In the genomic region with DNA sequence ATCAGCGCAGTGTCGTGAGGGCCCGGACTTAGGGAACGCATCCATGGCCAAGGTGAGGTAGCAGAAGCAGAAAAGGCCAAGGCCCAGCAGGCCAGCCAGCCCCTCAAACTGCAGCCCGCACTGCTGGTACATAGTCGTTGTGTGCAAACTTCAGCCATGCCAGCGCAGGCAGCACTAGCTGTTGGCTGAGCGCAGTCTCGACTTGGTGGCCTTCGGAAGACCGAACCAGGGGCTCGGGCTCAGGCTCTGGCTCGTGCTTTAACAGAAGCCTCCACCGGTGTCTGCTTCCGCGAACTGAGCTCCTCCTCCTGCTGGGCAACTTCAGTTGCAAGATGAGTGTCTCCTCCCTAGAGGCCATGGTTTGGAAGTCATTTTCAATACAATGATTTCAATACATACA, we compare ENCODE assay signal across 13 cellular contexts.
DNase-seq lines count a peak whose midpoint lies in the region; ATAC-seq, FAIRE-seq and TF ChIP-seq lines count a peak whose summit lies in the region.
"Had no signal": no experiment of that assay in that cellular context is flagged by ENCODE, and none has a peak within 500 bp of the region (broad histone marks: within the 10 kb centered on the region; RNA-seq: fewer than 3 reads in every experiment).

No MANE protein-coding gene starts in this region.

- 0 out of 2 replicates have a peak overlapping the region, but pooled peaks have one; percentile 63 for H2BK15ac ChIP-seq in H1 (ENCODE audit: low read length)
- H2BK15ac ChIP-seq in mesenchymal stem cell (ENCODE audit: low read depth, poor library complexity, severe bottlenecking) = no peak overlapping the region

- no peak for TF ChIP-seq EP300 in H1 (IDR thresholded peaks at IDR 0.05; ENCODE audit: borderline replicate concordance in 1 of 2, low read depth in 2 of 2, low read length in 2 of 2)

- no peaks in the 10 kb centered on the region for H3K23me2 ChIP-seq in H1 (ENCODE audit: low read depth, low read length)

- peaks cover 0 to 3% (median 0%) of the 10 kb centered on the region in 4 experiments; a peak in 1 of 7 replicates for H3K4me1 ChIP-seq in H1 (replicated peaks in 1 of 4; ENCODE audit: control insufficient read depth in 3 of 4, insufficient read depth in 4 of 4, low read length in 3 of 4)
- H3K4me1 ChIP-seq in mesenchymal stem cell (ENCODE audit: control insufficient read depth, insufficient read depth, low read depth, low read length) = no peaks in the 10 kb centered on the region
- H3K4me1 ChIP-seq in Peyer's patch = no peaks in the 10 kb centered on the region
- H3K4me1 ChIP-seq in mucosa of descending colon (ENCODE audit: low read depth) = no peaks in the 10 kb centered on the region

- CTCF ChIA-PET in H1 (lab: Charles Lee; ENCODE audit: partially characterized antibody) = interaction anchor here (1.0 to 1.3 kb wide), 2 partner anchors 364 to 487 kb away, joined by 3 read pairs; no protein-coding TSS in a partner anchor

- H4K91ac ChIP-seq in H1 (replicated peaks; ENCODE audit: insufficient read length, low read length) = no peak overlapping the region
- H4K91ac ChIP-seq in mesenchymal stem cell (ENCODE audit: low read length) = peak overlapping the region; percentile 70

- no peaks in the 10 kb centered on the region for H4K20me1 ChIP-seq in H1 (replicated peaks in 1 of 2; ENCODE audit: control insufficient read depth in 1 of 2, insufficient read depth in 2 of 2, low read length in 2 of 2)

- H3K79me1 ChIP-seq in H1 (ENCODE audit: low read depth, low read length) = no peaks in the 10 kb centered on the region
- no peaks in the 10 kb centered on the region for H3K79me1 ChIP-seq in mesenchymal stem cell (replicated peaks; ENCODE audit: low read length, poor library complexity, severe bottlenecking)

- no peak overlapping the region for H3K56ac ChIP-seq in H1 (replicated peaks; ENCODE audit: insufficient read length, low read depth, low read length)

- H2AFZ ChIP-seq in H1 (ENCODE audit: low read length) (0 out of 2 replicates have a peak overlapping the region, but pooled peaks have one; percentile 56), mesenchymal stem cell (ENCODE audit: low read depth, low read length) (no peak overlapping the region)

- H3K23ac ChIP-seq in H1 (ENCODE audit: insufficient read length) (no peak overlapping the region), mesenchymal stem cell (ENCODE audit: low read length in 2 of 2) (no peak overlapping the region)

- H3K27me3 ChIP-seq in H7 (ENCODE audit: control insufficient read depth, insufficient read depth, low read length) (no peaks in the 10 kb centered on the region), H1 (replicated peaks in 1 of 4; ENCODE audit: control insufficient read depth in 3 of 4, extremely low read depth in 1 of 4, insufficient read depth in 3 of 4, low read length in 3 of 4) (no peaks in the 10 kb centered on the region), mesenchymal stem cell (ENCODE audit: control insufficient read depth in 1 of 2, insufficient read depth in 1 of 2, low read length in 2 of 2) (no peaks in the 10 kb centered on the region), Peyer's patch (no peaks in the 10 kb centered on the region)

- peak in 1 of 2 experiments; percentile 16; a peak in 1 of 4 replicates for TF ChIP-seq RAD21 in H1 (IDR thresholded peaks at IDR 0.05 in 1 of 2, conservative IDR thresholded peaks at IDR 0.05 in 1 of 2; ENCODE audit: low read depth in 2 of 2, low read length in 2 of 2)

- H3K36me3 ChIP-seq in H7 (replicated peaks; ENCODE audit: control insufficient read depth, insufficient read depth, low read length) (no peaks in the 10 kb centered on the region), H1 (ENCODE audit: control insufficient read depth in 2 of 4, insufficient read depth in 4 of 4, low read length in 3 of 4) (no peaks in the 10 kb centered on the region), mesenchymal stem cell (ENCODE audit: control insufficient read depth in 1 of 2, insufficient read depth in 2 of 2, low read depth in 1 of 2, low read length in 2 of 2) (no peaks in the 10 kb centered on the region), Peyer's patch (no peaks in the 10 kb centered on the region), mucosa of descending colon (ENCODE audit: low read depth) (no peaks in the 10 kb centered on the region)

- no peak overlapping the region for H2BK120ac ChIP-seq in H1 (replicated peaks; ENCODE audit: low read depth, low read length)
- H2BK120ac ChIP-seq in mesenchymal stem cell (ENCODE audit: low read depth, low read length) = no peak overlapping the region

- H3K4me3 ChIP-seq in H7 (ENCODE audit: insufficient read depth, low read depth, low read length) (no peak overlapping the region), H1 (ENCODE audit: extremely low read depth in 1 of 4, insufficient read depth in 2 of 4, low read depth in 3 of 4, low read length in 4 of 4) (no peak overlapping the region), mesenchymal stem cell (ENCODE audit: insufficient read depth in 1 of 2, low read depth in 1 of 2, low read length in 2 of 2) (no peak overlapping the region), Peyer's patch (no peak overlapping the region), mucosa of descending colon (no peak overlapping the region)
- H3K4me3 ChIP-seq: K562 had no signal

- H3K14ac ChIP-seq in H1 (ENCODE audit: insufficient read length) = no peak overlapping the region
- peak overlapping the region in 1 of 2 experiments; percentile 0 for H3K14ac ChIP-seq in mesenchymal stem cell (ENCODE audit: low read length in 2 of 2)

- no peak for FAIRE-seq in H1 (lab: Jason Lieb, UNC)
- FAIRE-seq: A204.1, H54, K562 had no signal

- H2AK5ac ChIP-seq in H1 (ENCODE audit: low read depth, low read length) (no peak overlapping the region), mesenchymal stem cell (ENCODE audit: low read length, severe bottlenecking) (no peak overlapping the region)

- ATAC-seq in mucosa of descending colon = no peak
- ATAC-seq: K562 had no signal

- intact Hi-C loops in mucosa of descending colon (cut with DNase I, micrococcal nuclease) = no loop called here

- H4K8ac ChIP-seq in H1 (ENCODE audit: extremely low read depth, insufficient read depth, low read length) (no peak overlapping the region), mesenchymal stem cell (ENCODE audit: low read length) (no peak overlapping the region)

- POLR2A ChIA-PET in H1 (lab: Charles Lee; ENCODE audit: partially characterized antibody) = no interaction called here

- WGBS in H1 (ENCODE audit: extremely low coverage in 1 of 2, insufficient coverage in 1 of 2, insufficient read length in 1 of 2, insufficient replicate concordance in 2 of 2, low coverage in 1 of 2, low lambda C conversion rate in 2 of 2, missing lambda C conversion rate in 1 of 2), 2 experiments = 85% methylated on average over 16 of the region's 16 CpGs; no CpG with 5 or more reads in 1 of the 2 experiments
- WGBS in mesenchymal stem cell = 90% methylated on average over 16 of the region's 16 CpGs

- H3K9me3 ChIP-seq in H1 (ENCODE audit: insufficient read depth in 2 of 2, low read depth in 1 of 2, low read length in 1 of 2) = no peaks in the 10 kb centered on the region; a peak in 1 of 4 replicates
- no peaks in the 10 kb centered on the region for H3K9me3 ChIP-seq in mesenchymal stem cell (ENCODE audit: control insufficient read depth, low read length)
- no peaks in the 10 kb centered on the region for H3K9me3 ChIP-seq in Peyer's patch
- no peaks in the 10 kb centered on the region for H3K9me3 ChIP-seq in mucosa of descending colon

- DNase-seq in H7 (peak; percentile 5), H1 (ENCODE audit: low read depth in 1 of 2, low spot score in 2 of 2) (no peak), mesenchymal stem cell (no peak), GM03348 (ENCODE audit: low spot score) (no peak), Peyer's patch (no peak), NCI-H2029 (lab: John Stamatoyannopoulos, UW) (no peak), mucosa of descending colon (no peak)
- DNase-seq: C1 segment of cervical spinal cord; CD4-positive, alpha-beta T cell; DMS79 had no signal

- H3K9ac ChIP-seq in H1 (replicated peaks in 1 of 4; ENCODE audit: extremely low read depth in 1 of 4, low read depth in 3 of 4, low read length in 3 of 4) = no peak overlapping the region
- H3K9ac ChIP-seq in mesenchymal stem cell (ENCODE audit: low read length) = no peak overlapping the region

- no peak for TF ChIP-seq CTCF in H1 (IDR thresholded peaks at IDR 0.05; ENCODE audit: control extremely low read depth in 1 of 3, insufficient read depth in 1 of 3, low read depth in 1 of 3, low read length in 3 of 3)
- TF ChIP-seq CTCF in Peyer's patch (IDR thresholded peaks at IDR 0.05) = no peak
- TF ChIP-seq CTCF in mucosa of descending colon (IDR thresholded peaks at IDR 0.05) = no peak

- no peak overlapping the region for H3K4ac ChIP-seq in H1 (replicated peaks; ENCODE audit: insufficient read length, low read depth, low read length)
- no peak overlapping the region for H3K4ac ChIP-seq in mesenchymal stem cell (ENCODE audit: low read depth in 1 of 2, low read length in 2 of 2)

- no peak for TF ChIP-seq POLR2A in H1 (IDR thresholded peaks at IDR 0.05; ENCODE audit: control extremely low read depth in 1 of 2, low read depth in 2 of 2, low read length in 2 of 2)
- TF ChIP-seq POLR2A in Peyer's patch (IDR thresholded peaks at IDR 0.05) = no peak

- H3K4me2 ChIP-seq in H1 (ENCODE audit: insufficient read depth in 1 of 2, low read depth in 2 of 2, low read length in 2 of 2) (no peak overlapping the region), mesenchymal stem cell (ENCODE audit: low read length, poor library complexity, severe bottlenecking) (no peak overlapping the region)

- no peak overlapping the region for H4K5ac ChIP-seq in H1 (ENCODE audit: insufficient read length, low read depth, low read length)

- H2BK5ac ChIP-seq in H1 (ENCODE audit: low read depth, low read length) = no peak overlapping the region
- H2BK5ac ChIP-seq in mesenchymal stem cell (ENCODE audit: low read depth, low read length, poor library complexity, severe bottlenecking) = no peak overlapping the region

- no peak overlapping the region for H2BK20ac ChIP-seq in H1 (ENCODE audit: low read length)

- no peak overlapping the region for H3K18ac ChIP-seq in H1 (ENCODE audit: extremely low read depth, low read length)
- H3K18ac ChIP-seq in mesenchymal stem cell (ENCODE audit: low read depth in 1 of 2, low read length in 2 of 2) = no peak overlapping the region

- H3K79me2 ChIP-seq in H1 (ENCODE audit: control insufficient read depth in 1 of 2, insufficient read depth in 2 of 2, low read length in 2 of 2) = no peaks in the 10 kb centered on the region

- H3K27ac ChIP-seq in H1 (ENCODE audit: low read depth, low read length) (no peak overlapping the region), mesenchymal stem cell (ENCODE audit: low read length, poor library complexity, severe bottlenecking) (no peak overlapping the region), Peyer's patch (no peak overlapping the region)

- no peak overlapping the region for H2BK12ac ChIP-seq in H1 (ENCODE audit: low read depth, low read length)
- no peak overlapping the region for H2BK12ac ChIP-seq in mesenchymal stem cell (ENCODE audit: low read length in 2 of 2)

TF ChIP-seq in H1, 55 proteins besides CTCF, POLR2A, EP300 and RAD21 (continues in another document):
- TF ChIP-seq SIN3A (conservative IDR thresholded peaks at IDR 0.05 in 1 of 2, IDR thresholded peaks at IDR 0.05 in 1 of 2; ENCODE audit: low read depth in 1 of 2, low read length in 2 of 2) = no peak
- no peak for TF ChIP-seq EZH2 (IDR thresholded peaks at IDR 0.05; ENCODE audit: low read depth, low read length, severe bottlenecking)
- TF ChIP-seq JUN (IDR thresholded peaks at IDR 0.05; ENCODE audit: low read depth, low read length) = no peak
